Comparison of ENCODE assay signal across 11 cellular contexts in the genomic region with DNA sequence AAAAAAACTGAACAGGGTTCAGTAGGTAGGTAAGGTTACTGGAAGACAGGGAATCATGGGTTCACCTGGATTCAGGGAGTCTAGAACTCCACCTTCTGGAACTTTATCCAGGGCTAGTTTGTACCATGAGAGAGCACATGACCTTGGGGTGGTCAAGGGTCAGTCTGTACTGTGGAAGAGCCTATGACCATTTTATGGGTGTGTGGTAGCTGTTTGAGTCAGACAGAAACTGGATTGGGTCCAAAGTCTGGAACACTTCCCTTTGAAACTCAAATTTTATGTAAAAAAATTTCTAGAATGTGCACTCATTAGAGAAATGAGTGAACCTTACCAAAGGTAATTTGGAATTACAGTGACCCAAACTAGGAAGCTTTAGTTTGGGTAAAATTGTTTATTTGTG.
DNase-seq lines count a peak whose midpoint lies in the region; ATAC-seq lines count a peak whose summit lies in the region.
"Had no signal": no experiment of that assay in that cellular context is flagged by ENCODE, and none has a peak within 500 bp of the region (broad histone marks: within the 10 kb centered on the region; RNA-seq: fewer than 3 reads in every experiment).

No MANE protein-coding gene starts in this region.

- ATAC-seq in GM18499 (IDR thresholded peaks at IDR 0.05; ENCODE audit: insufficient read depth, unreplicated experiment) = peak; percentile 37
- ATAC-seq in HG02623 (IDR thresholded peaks at IDR 0.05; ENCODE audit: unreplicated experiment) = peak; percentile 67
- ATAC-seq in GM19035 (IDR thresholded peaks at IDR 0.05; ENCODE audit: unreplicated experiment) = no peak
- no peak for ATAC-seq in GM21619 (IDR thresholded peaks at IDR 0.05; ENCODE audit: unreplicated experiment)

- DNase-seq in NOMO-1 (lab: John Stamatoyannopoulos, UW; ENCODE audit: unreplicated experiment in 2 of 2) (peak; percentile 10 to 24), kidney glomerular epithelial cell (lab: John Stamatoyannopoulos, UW) (peak; percentile 22)
- no peak for DNase-seq in stimulated activated naive CD4-positive, alpha-beta T cell (lab: John Stamatoyannopoulos, UW)
- DNase-seq in NK-92 treated with Interleukin-12 subunit alpha and Interleukin-12 subunit beta, amount 100 ng/mL, for 24 hours (lab: John Stamatoyannopoulos, UW) = no peak
- DNase-seq: CD4-positive, alpha-beta memory T cell; dorsolateral prefrontal cortex; posterior cingulate gyrus had no signal

Comparison
In these comparisons a context has a peak if more than half of its experiments do, and no peak if none do; other contexts are left out.
1. ATAC-seq: peak in GM18499 (single experiment) and HG02623 (single experiment); none in GM19035 (single experiment) and GM21619 (single experiment).
2. DNase-seq: peak in NOMO-1 (2 of 2) and kidney glomerular epithelial cell (single experiment); none in stimulated activated naive CD4-positive, alpha-beta T cell (0 of 6) and NK-92 treated with Interleukin-12 subunit alpha and Interleukin-12 subunit beta, amount 100 ng/mL, for 24 hours (single experiment).